In the genomic region with DNA sequence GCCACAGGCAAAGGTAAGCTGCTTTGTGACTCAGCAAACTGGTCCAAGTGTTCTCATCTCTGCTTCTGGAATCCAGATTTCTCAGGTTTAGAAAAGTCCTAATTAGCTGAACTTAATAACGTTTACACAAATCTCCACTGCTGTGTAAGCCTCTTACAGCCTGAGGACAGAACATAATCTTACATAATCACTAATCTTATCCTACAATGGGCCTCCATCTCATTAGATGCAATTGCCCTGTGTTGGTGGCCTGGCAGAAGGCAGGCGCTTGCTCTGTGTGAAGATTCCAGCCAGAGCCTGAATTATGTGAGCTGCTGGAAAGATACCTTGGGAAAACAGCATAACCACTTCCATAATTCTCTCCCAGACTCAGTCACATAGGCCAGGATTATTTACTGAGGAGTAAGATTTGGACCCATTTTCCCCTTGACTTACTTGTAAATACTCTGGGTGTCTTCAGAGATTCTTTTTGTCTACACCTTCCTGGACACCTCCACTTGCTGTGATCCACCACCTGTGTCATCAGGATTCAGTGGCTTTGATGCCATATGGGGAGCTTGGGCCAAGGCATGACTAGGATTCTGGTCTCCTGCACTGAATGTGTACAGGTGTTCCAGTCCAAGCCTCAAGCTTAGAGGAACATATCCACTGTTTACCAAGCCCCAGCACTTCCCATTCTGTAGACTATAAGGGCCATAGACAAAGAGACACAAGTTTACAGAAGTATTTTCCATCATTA, we compare ENCODE assay signal across 24 cellular contexts.
DNase-seq lines count a peak whose midpoint lies in the region; ATAC-seq and TF ChIP-seq lines count a peak whose summit lies in the region.
"Had no signal": no experiment of that assay in that cellular context is flagged by ENCODE, and none has a peak within 500 bp of the region (broad histone marks: within the 10 kb centered on the region; RNA-seq: fewer than 3 reads in every experiment).

No MANE protein-coding gene starts in this region.

- H3K27ac Mint-ChIP-seq in brain (peak overlapping the region in 4 of 5 experiments; percentile 40 to 76 (median 48)), neural progenitor cell (no peak overlapping the region)
- H3K27ac Mint-ChIP-seq: CD8-positive, alpha-beta memory T cell had no signal

- H3F3A ChIP-seq in SK-N-SH (replicated peaks; ENCODE audit: insufficient read depth), result no peaks in the 10 kb centered on the region
- H3F3A ChIP-seq in neural progenitor cell (ENCODE audit: low read depth), result peaks cover 12% of the 10 kb centered on the region

- WGBS in SK-N-SH (ENCODE audit: low lambda C conversion rate), result 5% methylated on average over 2 of the region's 2 CpGs

- H4K20me1 ChIP-seq in SK-N-SH (ENCODE audit: insufficient read depth), result no peaks in the 10 kb centered on the region
- H4K20me1 ChIP-seq in neural progenitor cell (ENCODE audit: low read depth), result no peaks in the 10 kb centered on the region

- TF ChIP-seq RAD21 in SK-N-SH (IDR thresholded peaks at IDR 0.05; ENCODE audit: low read length), result no peak

- H3K4me1 Mint-ChIP-seq in brain (peaks cover 18% of the 10 kb centered on the region), neural progenitor cell (peaks cover 12% of the 10 kb centered on the region)
- H3K4me1 Mint-ChIP-seq: CD8-positive, alpha-beta memory T cell had no signal

- no peak overlapping the region for H3K9ac ChIP-seq in SK-N-SH
- no peak overlapping the region for H3K9ac ChIP-seq in neural progenitor cell

- H3K4me2 ChIP-seq in SK-N-SH, result no peak overlapping the region
- H3K4me2 ChIP-seq in neural progenitor cell, result peak overlapping the region; percentile 4
- H3K4me2 ChIP-seq: PC-9 had no signal

- H3K27me3 ChIP-seq in SK-N-SH (ENCODE audit: insufficient read depth) (no peaks in the 10 kb centered on the region), neural progenitor cell (no peaks in the 10 kb centered on the region)
- H3K27me3 ChIP-seq: MG63 had no signal

- no peaks in the 10 kb centered on the region; the same call in 1 of the 2 replicates for H3K9me3 ChIP-seq in SK-N-SH
- no peaks in the 10 kb centered on the region for H3K9me3 ChIP-seq in neural progenitor cell (ENCODE audit: low read depth)
- H3K9me3 ChIP-seq: MG63 had no signal

- H3K36me3 Mint-ChIP-seq in brain (peaks cover 4% of the 10 kb centered on the region), neural progenitor cell (no peaks in the 10 kb centered on the region)
- H3K36me3 Mint-ChIP-seq: CD8-positive, alpha-beta memory T cell had no signal

- CTCF ChIA-PET in SK-N-SH (lab: Yijun Ruan, JAX), result interaction anchor here (0.6 to 1.2 kb wide), 4 partner anchors 36 to 808 kb away, joined by 3 read pairs; no protein-coding TSS in a partner anchor

- POLR2A ChIA-PET in SK-N-SH (lab: Yijun Ruan, JAX), result no interaction called here

- H3K4me3 Mint-ChIP-seq in brain, result peak overlapping the region in 1 of 5 experiments; percentile 15
- H3K4me3 Mint-ChIP-seq in neural progenitor cell, result no peak overlapping the region
- H3K4me3 Mint-ChIP-seq: CD8-positive, alpha-beta memory T cell had no signal

- DNase-seq in SK-N-SH (no peak), neural progenitor cell (ENCODE audit: low spot score) (peak; percentile 64)
- no peak for DNase-seq in activated CD8-positive, alpha-beta memory T cell treated with anti-CD3 and anti-CD28 coated beads, Interleukin-2, amount 50 U/mL, for 48 hours
- DNase-seq: AML-193; Calu3; CD8-positive, alpha-beta memory T cell; DMS53; EL; H7; MG63; NCI-H1436; NCI-H187 treated with DMSO at 0.1 percent for 48 hours; NCI-H226; NCI-H510A treated with DMSO at 0.1 percent for 48 hours; PC-9; RPMI8226; SHP77 had no signal

- H3K4me3 ChIP-seq in SK-N-SH (ENCODE audit: low read depth in 2 of 2, low read length in 1 of 2) (no peak overlapping the region), neural progenitor cell (no peak overlapping the region)
- H3K4me3 ChIP-seq: K562, MG63, PC-9 had no signal

- TF ChIP-seq CTCF in SK-N-SH (IDR thresholded peaks at IDR 0.05) (no peak), brain (conservative IDR thresholded peaks at IDR 0.05) (no peak), neural progenitor cell (IDR thresholded peaks at IDR 0.05) (no peak)

- H3K27ac ChIP-seq in SK-N-SH (ENCODE audit: low read depth in 2 of 2, low read length in 1 of 2) (no peak overlapping the region), neural progenitor cell (no peak overlapping the region)
- H3K27ac ChIP-seq: PC-9 had no signal

- H3K27me3 Mint-ChIP-seq in brain, result peaks cover 3% of the 10 kb centered on the region
- peaks cover 8% of the 10 kb centered on the region for H3K27me3 Mint-ChIP-seq in neural progenitor cell (ENCODE audit: insufficient read depth, low read depth)

- H3K36me3 ChIP-seq in SK-N-SH (replicated peaks in 1 of 2; ENCODE audit: control insufficient read depth in 1 of 2, insufficient read depth in 2 of 2, low read length in 1 of 2) (no peaks in the 10 kb centered on the region), neural progenitor cell (no peaks in the 10 kb centered on the region)
- H3K36me3 ChIP-seq: MG63 had no signal

- H3K79me2 ChIP-seq in SK-N-SH (ENCODE audit: insufficient read depth), result no peaks in the 10 kb centered on the region
- H3K79me2 ChIP-seq in neural progenitor cell (ENCODE audit: low read depth), result no peaks in the 10 kb centered on the region

- TF ChIP-seq EP300 in SK-N-SH (IDR thresholded peaks at IDR 0.05; ENCODE audit: borderline replicate concordance in 1 of 2, low read depth in 1 of 2, low read length in 1 of 2), result no peak

- peaks cover 3 to 18% (median 14%) of the 10 kb centered on the region in 5 experiments for H3K9me3 Mint-ChIP-seq in brain
- H3K9me3 Mint-ChIP-seq in neural progenitor cell, result peaks cover 3% of the 10 kb centered on the region

- H3K4me1 ChIP-seq in SK-N-SH (ENCODE audit: control insufficient read depth in 1 of 2, insufficient read depth in 2 of 2, low read depth in 1 of 2, low read length in 1 of 2) (peaks cover 0 to 5% of the 10 kb centered on the region in 2 experiments; a peak in 1 of 4 replicates), neural progenitor cell (peaks cover 12% of the 10 kb centered on the region)

- ATAC-seq in SK-N-SH treated with all-trans-retinoic acid at 6 μM for 48 hours (no peak), HG03139 (IDR thresholded peaks at IDR 0.05; ENCODE audit: unreplicated experiment) (no peak), GM19023 (IDR thresholded peaks at IDR 0.05; ENCODE audit: unreplicated experiment) (no peak), GM21619 (IDR thresholded peaks at IDR 0.05; ENCODE audit: unreplicated experiment) (no peak)
- ATAC-seq: HepG2, K562 had no signal

- no peaks in the 10 kb centered on the region for H3K9me2 ChIP-seq in SK-N-SH

- no peak overlapping the region for H2AFZ ChIP-seq in SK-N-SH (ENCODE audit: low read depth)
- H2AFZ ChIP-seq in neural progenitor cell (replicated peaks), result no peak overlapping the region
- H2AFZ ChIP-seq: PC-9 had no signal

TF ChIP-seq in SK-N-SH, 30 proteins besides CTCF, POLR2A, EP300 and RAD21:
- TF ChIP-seq NRF1 (IDR thresholded peaks at IDR 0.05; ENCODE audit: low read depth, low read length), result no peak
- TF ChIP-seq FOXM1 (IDR thresholded peaks at IDR 0.05; ENCODE audit: low read depth), result no peak
- TF ChIP-seq SMC3 (IDR thresholded peaks at IDR 0.05; ENCODE audit: low read depth, low read length), result no peak
- no peak for TF ChIP-seq SIN3A (IDR thresholded peaks at IDR 0.05; ENCODE audit: borderline replicate concordance, low read depth, low read length)
- TF ChIP-seq GATA2 (CRISPR knock-in tag; IDR thresholded peaks at IDR 0.05), result peak; percentile 69
- TF ChIP-seq RCOR1 (IDR thresholded peaks at IDR 0.05; ENCODE audit: low read length), result 0 out of 2 replicates have a peak, but pooled peaks have one; percentile 27
- TF ChIP-seq, protein P1, sequence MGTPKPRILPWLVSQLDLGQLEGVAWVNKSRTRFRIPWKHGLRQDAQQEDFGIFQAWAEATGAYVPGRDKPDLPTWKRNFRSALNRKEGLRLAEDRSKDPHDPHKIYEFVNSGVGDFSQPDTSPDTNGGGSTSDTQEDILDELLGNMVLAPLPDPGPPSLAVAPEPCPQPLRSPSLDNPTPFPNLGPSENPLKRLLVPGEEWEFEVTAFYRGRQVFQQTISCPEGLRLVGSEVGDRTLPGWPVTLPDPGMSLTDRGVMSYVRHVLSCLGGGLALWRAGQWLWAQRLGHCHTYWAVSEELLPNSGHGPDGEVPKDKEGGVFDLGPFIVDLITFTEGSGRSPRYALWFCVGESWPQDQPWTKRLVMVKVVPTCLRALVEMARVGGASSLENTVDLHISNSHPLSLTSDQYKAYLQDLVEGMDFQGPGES (IDR thresholded peaks at IDR 0.05; ENCODE audit: low read depth, low read length), result no peak

TF ChIP-seq in SK-N-SH treated with all-trans-retinoic acid at 6 μM for 48 hours, 23 proteins besides CTCF, POLR2A, EP300 and RAD21:
- TF ChIP-seq, protein P2, sequence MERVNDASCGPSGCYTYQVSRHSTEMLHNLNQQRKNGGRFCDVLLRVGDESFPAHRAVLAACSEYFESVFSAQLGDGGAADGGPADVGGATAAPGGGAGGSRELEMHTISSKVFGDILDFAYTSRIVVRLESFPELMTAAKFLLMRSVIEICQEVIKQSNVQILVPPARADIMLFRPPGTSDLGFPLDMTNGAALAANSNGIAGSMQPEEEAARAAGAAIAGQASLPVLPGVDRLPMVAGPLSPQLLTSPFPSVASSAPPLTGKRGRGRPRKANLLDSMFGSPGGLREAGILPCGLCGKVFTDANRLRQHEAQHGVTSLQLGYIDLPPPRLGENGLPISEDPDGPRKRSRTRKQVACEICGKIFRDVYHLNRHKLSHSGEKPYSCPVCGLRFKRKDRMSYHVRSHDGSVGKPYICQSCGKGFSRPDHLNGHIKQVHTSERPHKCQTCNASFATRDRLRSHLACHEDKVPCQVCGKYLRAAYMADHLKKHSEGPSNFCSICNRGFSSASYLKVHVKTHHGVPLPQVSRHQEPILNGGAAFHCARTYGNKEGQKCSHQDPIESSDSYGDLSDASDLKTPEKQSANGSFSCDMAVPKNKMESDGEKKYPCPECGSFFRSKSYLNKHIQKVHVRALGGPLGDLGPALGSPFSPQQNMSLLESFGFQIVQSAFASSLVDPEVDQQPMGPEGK (CRISPR knock-in tag; IDR thresholded peaks at IDR 0.05; ENCODE audit: borderline replicate concordance), result no peak
- TF ChIP-seq, protein P3, sequence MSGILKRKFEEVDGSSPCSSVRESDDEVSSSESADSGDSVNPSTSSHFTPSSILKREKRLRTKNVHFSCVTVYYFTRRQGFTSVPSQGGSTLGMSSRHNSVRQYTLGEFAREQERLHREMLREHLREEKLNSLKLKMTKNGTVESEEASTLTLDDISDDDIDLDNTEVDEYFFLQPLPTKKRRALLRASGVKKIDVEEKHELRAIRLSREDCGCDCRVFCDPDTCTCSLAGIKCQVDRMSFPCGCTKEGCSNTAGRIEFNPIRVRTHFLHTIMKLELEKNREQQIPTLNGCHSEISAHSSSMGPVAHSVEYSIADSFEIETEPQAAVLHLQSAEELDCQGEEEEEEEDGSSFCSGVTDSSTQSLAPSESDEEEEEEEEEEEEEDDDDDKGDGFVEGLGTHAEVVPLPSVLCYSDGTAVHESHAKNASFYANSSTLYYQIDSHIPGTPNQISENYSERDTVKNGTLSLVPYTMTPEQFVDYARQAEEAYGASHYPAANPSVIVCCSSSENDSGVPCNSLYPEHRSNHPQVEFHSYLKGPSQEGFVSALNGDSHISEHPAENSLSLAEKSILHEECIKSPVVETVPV (CRISPR knock-in tag; IDR thresholded peaks at IDR 0.05), result no peak
